Comparison of ENCODE assay signal across 8 cellular contexts in genomic region chr3:51942603-51943450, GRCh38. TPM values are rescaled to one million over a fixed set of nuclear protein-coding genes. Genes with fewer than 3 reads are reported as not detected.
DNase-seq lines count a peak whose midpoint lies in the region; ATAC-seq and TF ChIP-seq lines count a peak whose summit lies in the region.

No MANE protein-coding gene starts in this region.

- intact Hi-C loops in activated CD8-positive, alpha-beta T cell treated with anti-CD3 and anti-CD28 coated beads for 36 hours (cut with micrococcal nuclease): loop anchor here (5.0 kb wide), 1 partner anchor 39 kb away; the partner anchor contains the start of gene ACY1
- intact Hi-C loops in naive thymus-derived CD4-positive, alpha-beta T cell (cut with micrococcal nuclease): loop anchor here (1.0 to 5.0 kb wide), 17 partner anchors 13 to 1326 kb away; partner anchors contain the start of genes ABHD14B (in 2 of the 2), ALAS1 (in 2 of the 2), DCAF1 (in 2 of the 2) and RPL29 (in 2 of the 2)

- peak; percentile 40 for ATAC-seq in activated CD8-positive, alpha-beta T cell treated with anti-CD3 and anti-CD28 coated beads for 36 hours
- no peak for ATAC-seq in naive thymus-derived CD4-positive, alpha-beta T cell

- peak overlapping the region; percentile 84 for H3K4me3 ChIP-seq in Jurkat, Clone E6-1 (ENCODE audit: low read length)
- H3K4me3 ChIP-seq in naive thymus-derived CD4-positive, alpha-beta T cell (ENCODE audit: low read length): peak overlapping the region; percentile 78
- peak overlapping the region; percentile 57 for H3K4me3 ChIP-seq in thymus (ENCODE audit: low read length)

- H3K9me3 Mint-ChIP-seq in activated CD8-positive, alpha-beta T cell treated with anti-CD3 and anti-CD28 coated beads for 36 hours: no peaks in the 10 kb centered on the region
- H3K9me3 Mint-ChIP-seq in naive thymus-derived CD4-positive, alpha-beta T cell: no peaks in the 10 kb centered on the region

- 70% methylated on average over 17 of the region's 17 CpGs for WGBS in thymus

- H3K27ac Mint-ChIP-seq in activated CD8-positive, alpha-beta T cell treated with anti-CD3 and anti-CD28 coated beads for 36 hours: peak overlapping the region; percentile 90
- H3K27ac Mint-ChIP-seq in naive thymus-derived CD4-positive, alpha-beta T cell: peak overlapping the region; percentile 78 to 92 (median 89)

- CTCF ChIA-PET in activated CD8-positive, alpha-beta T cell treated with anti-CD3 and anti-CD28 coated beads for 36 hours (lab: Charles Lee): interaction anchor here (0.8 to 3.0 kb wide), 15 partner anchors 10 to 287 kb away, joined by 3 to 37 read pairs (median 7); partner anchors contain the start of genes ABHD14A, ABHD14B, ACY1 and DUSP7
- CTCF ChIA-PET in naive thymus-derived CD4-positive, alpha-beta T cell (lab: Charles Lee): interaction anchor here (0.6 to 3.6 kb wide), 12 partner anchors 31 to 204 kb away, joined by 3 to 28 read pairs (median 4); partner anchors contain the start of genes ABHD14A, ABHD14B and RPL29

- no peak for TF ChIP-seq POLR2A in erythroblast (IDR thresholded peaks at IDR 0.05; ENCODE audit: low read length)

- peaks cover 19 to 23% of the 10 kb centered on the region in 2 donors for H3K4me1 ChIP-seq in naive thymus-derived CD4-positive, alpha-beta T cell (ENCODE audit: control insufficient read depth in 2 of 2, insufficient read depth in 2 of 2, low read length in 2 of 2)
- peaks cover 11% of the 10 kb centered on the region for H3K4me1 ChIP-seq in thymus (ENCODE audit: control insufficient read depth, insufficient read depth, low read length)

- DNase-seq in NCI-H82 (lab: John Stamatoyannopoulos, UW) (peak; percentile 55), NCI-H82 treated with DMSO at 0.1 percent for 48 hours (lab: John Stamatoyannopoulos, UW; ENCODE audit: unreplicated experiment) (no peak), erythroblast (lab: John Stamatoyannopoulos, UW) (peak; percentile 49 to 60), NCI-H345 (lab: John Stamatoyannopoulos, UW) (no peak)
- DNase-seq in Jurkat, Clone E6-1 (ENCODE audit: low read depth, low spot score): no peak
- DNase-seq in activated CD8-positive, alpha-beta T cell treated with anti-CD3 and anti-CD28 coated beads for 36 hours: peak; percentile 81
- DNase-seq in naive thymus-derived CD4-positive, alpha-beta T cell: peak in 7 of 9 donors; percentile 35 to 57 (median 47)

- peak overlapping the region; percentile 83 for H3K4me3 Mint-ChIP-seq in activated CD8-positive, alpha-beta T cell treated with anti-CD3 and anti-CD28 coated beads for 36 hours
- H3K4me3 Mint-ChIP-seq in naive thymus-derived CD4-positive, alpha-beta T cell: peak overlapping the region; percentile 72 to 94 (median 90)

- H3K36me3 Mint-ChIP-seq in activated CD8-positive, alpha-beta T cell treated with anti-CD3 and anti-CD28 coated beads for 36 hours (ENCODE audit: low read depth): peaks cover 17% of the 10 kb centered on the region
- peaks cover 0 to 10% (median 0%) of the 10 kb centered on the region in 5 donors for H3K36me3 Mint-ChIP-seq in naive thymus-derived CD4-positive, alpha-beta T cell

- H3K27me3 Mint-ChIP-seq in activated CD8-positive, alpha-beta T cell treated with anti-CD3 and anti-CD28 coated beads for 36 hours: no peaks in the 10 kb centered on the region
- H3K27me3 Mint-ChIP-seq in naive thymus-derived CD4-positive, alpha-beta T cell: no peaks in the 10 kb centered on the region

- no peak for TF ChIP-seq CTCF in activated CD8-positive, alpha-beta T cell treated with anti-CD3 and anti-CD28 coated beads for 36 hours (IDR thresholded peaks at IDR 0.05)

- no peaks in the 10 kb centered on the region for H3K27me3 ChIP-seq in naive thymus-derived CD4-positive, alpha-beta T cell (ENCODE audit: control insufficient read depth in 2 of 2, insufficient read depth in 2 of 2, low read length in 2 of 2)
- no peaks in the 10 kb centered on the region for H3K27me3 ChIP-seq in thymus (ENCODE audit: control insufficient read depth, insufficient read depth)

- no peaks in the 10 kb centered on the region for H3K9me3 ChIP-seq in naive thymus-derived CD4-positive, alpha-beta T cell (ENCODE audit: control insufficient read depth in 2 of 3, low read length in 3 of 3)
- H3K9me3 ChIP-seq in thymus (ENCODE audit: control insufficient read depth): no peaks in the 10 kb centered on the region

- POLR2A ChIA-PET in activated CD8-positive, alpha-beta T cell treated with anti-CD3 and anti-CD28 coated beads for 36 hours (lab: Charles Lee): interaction anchor here (0.9 to 2.6 kb wide), 12 partner anchors 8 to 53 kb away, joined by 3 to 17 read pairs (median 5); partner anchors contain the start of genes ABHD14A, ABHD14B and RPL29
- POLR2A ChIA-PET in naive thymus-derived CD4-positive, alpha-beta T cell (lab: Charles Lee): interaction anchor here (0.9 to 3.1 kb wide), 12 partner anchors 11 to 277 kb away, joined by 3 to 34 read pairs (median 4); partner anchors contain the start of genes ABHD14A, ABHD14B, PCBP4 and RPL29

- H3K4me1 Mint-ChIP-seq in activated CD8-positive, alpha-beta T cell treated with anti-CD3 and anti-CD28 coated beads for 36 hours (ENCODE audit: low read depth): peaks cover 28% of the 10 kb centered on the region
- peaks cover 22 to 40% (median 31%) of the 10 kb centered on the region in 7 donors for H3K4me1 Mint-ChIP-seq in naive thymus-derived CD4-positive, alpha-beta T cell

- H3K27ac ChIP-seq in naive thymus-derived CD4-positive, alpha-beta T cell (ENCODE audit: low read depth, low read length): peak overlapping the region; percentile 80
- H3K27ac ChIP-seq in thymus (ENCODE audit: low read depth): peak overlapping the region; percentile 80

- H3K36me3 ChIP-seq in naive thymus-derived CD4-positive, alpha-beta T cell (ENCODE audit: control insufficient read depth in 2 of 3, insufficient read depth in 3 of 3, low read length in 3 of 3): peaks cover 0 to 11% (median 0%) of the 10 kb centered on the region in 3 experiments
- H3K36me3 ChIP-seq in thymus (ENCODE audit: control insufficient read depth, insufficient read depth): peaks cover 6% of the 10 kb centered on the region

RNA-seq across cellular contexts. Expression of gene PARP3, which starts 0.7 kb away (rescaled TPM):
- 11.8 TPM for polyA plus RNA-seq in Jurkat, Clone E6-1 (2012; ENCODE audit: insufficient read depth, insufficient read length)
- total RNA-seq in activated CD8-positive, alpha-beta T cell treated with anti-CD3 and anti-CD28 coated beads for 36 hours: 10 to 100 TPM; 11.5 to 12.7 TPM
- 10 to 100 TPM in 3 of 5 experiments, 1 to 10 TPM in 2; 7.7 to 21.5 (median 11.2) TPM for total RNA-seq in naive thymus-derived CD4-positive, alpha-beta T cell
- polyA plus RNA-seq in naive thymus-derived CD4-positive, alpha-beta T cell: 1 to 10 TPM; 3.2 to 7.6 TPM
- polyA plus RNA-seq in thymus: 11.2 TPM

RNA-seq across cellular contexts. Expression of gene RRP9, which starts 1.1 kb away (rescaled TPM):
- 83.8 TPM for polyA plus RNA-seq in Jurkat, Clone E6-1 (2012; ENCODE audit: insufficient read depth, insufficient read length)
- 10 to 100 TPM; 40.0 to 40.7 TPM for total RNA-seq in activated CD8-positive, alpha-beta T cell treated with anti-CD3 and anti-CD28 coated beads for 36 hours
- total RNA-seq in naive thymus-derived CD4-positive, alpha-beta T cell: 10 to 100 TPM; 10.2 to 34.2 (median 16.6) TPM
- 10 to 100 TPM; 19.8 to 33.4 TPM for polyA plus RNA-seq in naive thymus-derived CD4-positive, alpha-beta T cell
- polyA plus RNA-seq in thymus: 16.9 TPM

RNA-seq across cellular contexts. Expression of gene GPR62, which starts 12.4 kb away (rescaled TPM):
- polyA plus RNA-seq in Jurkat, Clone E6-1 (2012; ENCODE audit: insufficient read depth, insufficient read length): not detected
- not detected for total RNA-seq in activated CD8-positive, alpha-beta T cell treated with anti-CD3 and anti-CD28 coated beads for 36 hours
- not detected for total RNA-seq in naive thymus-derived CD4-positive, alpha-beta T cell
- under 1 TPM in 1 of 2 donors, not detected in 1; 0.08 TPM for polyA plus RNA-seq in naive thymus-derived CD4-positive, alpha-beta T cell
- 0.02 TPM for polyA plus RNA-seq in thymus

RNA-seq across cellular contexts. Expression of gene PCBP4, which starts 24.4 kb away (rescaled TPM):
- 39.1 TPM for polyA plus RNA-seq in Jurkat, Clone E6-1 (2012; ENCODE audit: insufficient read depth, insufficient read length)
- 1 to 10 TPM; 8.4 to 9.6 TPM for total RNA-seq in activated CD8-positive, alpha-beta T cell treated with anti-CD3 and anti-CD28 coated beads for 36 hours
- total RNA-seq in naive thymus-derived CD4-positive, alpha-beta T cell: 10 to 100 TPM; 12.1 to 21.1 (median 15.0) TPM
- 10 to 100 TPM in 1 of 2 donors, 1 to 10 TPM in 1; 8.0 to 10.8 TPM for polyA plus RNA-seq in naive thymus-derived CD4-positive, alpha-beta T cell
- 21.0 TPM for polyA plus RNA-seq in thymus

RNA-seq across cellular contexts. Expression of gene ABHD14B, which starts 31.0 kb away (rescaled TPM):
- 64.1 TPM for polyA plus RNA-seq in Jurkat, Clone E6-1 (2012; ENCODE audit: insufficient read depth, insufficient read length)
- total RNA-seq in activated CD8-positive, alpha-beta T cell treated with anti-CD3 and anti-CD28 coated beads for 36 hours: 10 to 100 TPM; 70.7 to 73.6 TPM
- 10 to 100 TPM; 25.0 to 80.8 (median 54.5) TPM for total RNA-seq in naive thymus-derived CD4-positive, alpha-beta T cell
- polyA plus RNA-seq in naive thymus-derived CD4-positive, alpha-beta T cell: 10 to 100 TPM; 88.1 to 91.5 TPM
- polyA plus RNA-seq in thymus: 48.2 TPM

Comparison
In these comparisons a context has a peak if more than half of its experiments do, and no peak if none do; other contexts are left out.
1. DNase-seq: peak in NCI-H82 (single experiment), activated CD8-positive, alpha-beta T cell treated with anti-CD3 and anti-CD28 coated beads for 36 hours (single experiment), erythroblast (2 of 2) and naive thymus-derived CD4-positive, alpha-beta T cell (7 of 9); none in NCI-H82 treated with DMSO at 0.1 percent for 48 hours (single experiment), Jurkat, Clone E6-1 (single experiment) and NCI-H345 (single experiment).
2. Peak in every context shown above with its lines, with median percentiles within 50 percentile points of each other: H3K4me3 ChIP-seq.